In genomic region chr15:38053244-38053643, GRCh38 we compare ENCODE assay signal across 19 cellular contexts.
DNase-seq lines count a peak whose midpoint lies in the region; ATAC-seq and TF ChIP-seq lines count a peak whose summit lies in the region.
"Had no signal": no experiment of that assay in that cellular context is flagged by ENCODE, and none has a peak within 500 bp of the region (broad histone marks: within the 10 kb centered on the region; RNA-seq: fewer than 3 reads in every experiment).

No MANE protein-coding gene starts in this region.

- H3K36me3 ChIP-seq in GM23248 (ENCODE audit: low read depth), result no peaks in the 10 kb centered on the region
- H3K36me3 ChIP-seq in OCI-LY7 (ENCODE audit: insufficient read depth, low read length), result no peaks in the 10 kb centered on the region
- H3K36me3 ChIP-seq in left lung, result no peaks in the 10 kb centered on the region
- no peaks in the 10 kb centered on the region for H3K36me3 ChIP-seq in smooth muscle cell (ENCODE audit: low read depth)
- H3K36me3 ChIP-seq: SJSA1 had no signal

- no peaks in the 10 kb centered on the region for H4K20me1 ChIP-seq in GM23248 (ENCODE audit: insufficient read depth)
- no peaks in the 10 kb centered on the region for H4K20me1 ChIP-seq in OCI-LY7 (ENCODE audit: insufficient read depth, low read length)
- H4K20me1 ChIP-seq in smooth muscle cell (ENCODE audit: low read depth), result no peaks in the 10 kb centered on the region

- H3K9ac ChIP-seq in GM23248, result no peak overlapping the region
- no peak overlapping the region for H3K9ac ChIP-seq in smooth muscle cell (ENCODE audit: low read depth)

- intact Hi-C loops in OCI-LY7 (cut with micrococcal nuclease; ENCODE audit: unreplicated experiment) (no loop called here), left lung (cut with DNase I) (no loop called here)

- TF ChIP-seq CTCF in OCI-LY7 (conservative IDR thresholded peaks at IDR 0.05; ENCODE audit: low read length) (no peak), left lung (IDR thresholded peaks at IDR 0.05) (no peak), smooth muscle cell (IDR thresholded peaks at IDR 0.05; ENCODE audit: borderline replicate concordance, insufficient read depth, poor library complexity, severe bottlenecking) (no peak)

- H3K79me2 ChIP-seq in GM23248 (ENCODE audit: insufficient read depth), result no peaks in the 10 kb centered on the region
- H3K79me2 ChIP-seq in OCI-LY7 (ENCODE audit: insufficient read depth, low read depth, low read length), result no peaks in the 10 kb centered on the region
- no peaks in the 10 kb centered on the region for H3K79me2 ChIP-seq in smooth muscle cell (ENCODE audit: low read depth)

- H3K4me1 ChIP-seq in GM23248 (ENCODE audit: insufficient read depth), result peaks cover 38% of the 10 kb centered on the region
- H3K4me1 ChIP-seq in OCI-LY7 (ENCODE audit: insufficient read depth, low read length, poor library complexity, severe bottlenecking), result no peaks in the 10 kb centered on the region
- peaks cover 6 to 19% of the 10 kb centered on the region in 2 donors for H3K4me1 ChIP-seq in left lung
- H3K4me1 ChIP-seq in smooth muscle cell (ENCODE audit: low read depth), result peaks cover 7% of the 10 kb centered on the region

- H3K9me2 ChIP-seq in GM23248 (ENCODE audit: insufficient read depth), result no peaks in the 10 kb centered on the region
- H3K9me2 ChIP-seq in OCI-LY7 (ENCODE audit: insufficient read depth, low read length), result no peaks in the 10 kb centered on the region

- no peak for DNase-seq in GM23248
- DNase-seq in OCI-LY7 (ENCODE audit: low spot score), result no peak
- DNase-seq in left lung, result no peak
- DNase-seq in smooth muscle cell (lab: John Stamatoyannopoulos, UW; ENCODE audit: unreplicated experiment), result no peak
- DNase-seq: ACHN, EL, GF-D8, H7, NCI-H1092, NCI-H1436, NCI-H187 treated with DMSO at 0.1 percent for 48 hours had no signal

- 91 to 93% methylated on average over 2 of the region's 2 CpGs for WGBS in GM23248 (ENCODE audit: low coverage in 1 of 2, low lambda C conversion rate in 2 of 2, missing lambda C conversion rate in 2 of 2), 2 experiments
- 73% methylated on average over 2 of the region's 2 CpGs for WGBS in smooth muscle cell (ENCODE audit: low lambda C conversion rate)

- H3K4me2 ChIP-seq in GM23248 (ENCODE audit: unreplicated experiment), result no peak overlapping the region
- H3K4me2 ChIP-seq in OCI-LY7 (ENCODE audit: low read length), result no peak overlapping the region
- no peak overlapping the region for H3K4me2 ChIP-seq in smooth muscle cell

- POLR2A ChIA-PET in OCI-LY7 (lab: Charles Lee), result interaction anchor here (0.8 kb wide), 1 partner anchor 9 kb away, joined by 5 read pairs; no protein-coding TSS in a partner anchor

- H2AFZ ChIP-seq in GM23248, result no peak overlapping the region
- 0 out of 2 replicates have a peak overlapping the region, but pooled peaks have one; percentile 9 for H2AFZ ChIP-seq in OCI-LY7 (ENCODE audit: low read length)
- peak overlapping the region; percentile 26 for H2AFZ ChIP-seq in smooth muscle cell (ENCODE audit: low read depth)

- CTCF ChIA-PET in OCI-LY7 (lab: Charles Lee; ENCODE audit: unreplicated experiment), result no interaction called here

- H3K27me3 ChIP-seq in GM23248 (replicated peaks; ENCODE audit: insufficient read depth) (no peaks in the 10 kb centered on the region), left lung (no peaks in the 10 kb centered on the region), smooth muscle cell (ENCODE audit: low read depth) (no peaks in the 10 kb centered on the region)
- H3K27me3 ChIP-seq: SJSA1 had no signal

- H3K9me3 ChIP-seq in GM23248 (ENCODE audit: low read depth), result no peaks in the 10 kb centered on the region
- H3K9me3 ChIP-seq in OCI-LY7 (ENCODE audit: low read length), result no peaks in the 10 kb centered on the region
- H3K9me3 ChIP-seq in left lung, result no peaks in the 10 kb centered on the region
- no peaks in the 10 kb centered on the region for H3K9me3 ChIP-seq in smooth muscle cell (replicated peaks; ENCODE audit: low read depth)
- H3K9me3 ChIP-seq: SJSA1 had no signal

- in situ Hi-C loops in GM23248 (cut with MboI), result no loop called here

- H3K4me3 ChIP-seq in GM23248 (no peak overlapping the region), OCI-LY7 (ENCODE audit: low read depth, low read length, poor library complexity, severe bottlenecking) (no peak overlapping the region), left lung (no peak overlapping the region), smooth muscle cell (no peak overlapping the region)
- H3K4me3 ChIP-seq: K562, SJSA1 had no signal

- H3K27ac ChIP-seq in GM23248 (peak overlapping the region; percentile 3; the same call in 1 of the 2 replicates), OCI-LY7 (ENCODE audit: low read depth, low read length, poor library complexity, severe bottlenecking) (no peak overlapping the region), left lung (peak overlapping the region in 1 of 2 donors; percentile 40), smooth muscle cell (ENCODE audit: low read depth) (peak overlapping the region; percentile 96)
- H3K27ac ChIP-seq: C4-2B, SJSA1 had no signal

- H3F3A ChIP-seq in GM23248 (ENCODE audit: insufficient read depth) (peaks cover 31% of the 10 kb centered on the region), smooth muscle cell (ENCODE audit: low read depth) (peaks cover 15% of the 10 kb centered on the region)

- ATAC-seq in left lung, result peak; percentile 14
- no peak for ATAC-seq in GM21515 (IDR thresholded peaks at IDR 0.05; ENCODE audit: unreplicated experiment)
- no peak for ATAC-seq in GM18867 (IDR thresholded peaks at IDR 0.05; ENCODE audit: unreplicated experiment)
- ATAC-seq in GM21786 (IDR thresholded peaks at IDR 0.05; ENCODE audit: unreplicated experiment), result no peak
- no peak for ATAC-seq in activated CD4-positive, CD25-positive, alpha-beta regulatory T cell treated with anti-CD3 and anti-CD28 coated beads, Interleukin-2, amount 50 U/mL, for 24 hours
- ATAC-seq: K562, Right ventricle myocardium inferior had no signal

- BruUV-seq in OCI-LY7 (replicated peaks; lab: Mats Ljungman, UMichigan), result no TSS peak
